Comparison of ENCODE assay signal across 21 cellular contexts in genomic region chr11:122677256-122677655, GRCh38.
"Had no signal": no experiment of that assay in that cellular context is flagged by ENCODE, and none has a peak within 500 bp of the region (broad histone marks: within the 10 kb centered on the region; RNA-seq: fewer than 3 reads in every experiment).

No MANE protein-coding gene starts in this region.

- H3K4me1 ChIP-seq: esophagus muscularis mucosa, prostate gland, suprapubic skin, uterus had no signal

- H3K4me3 ChIP-seq: coronary artery, esophagus muscularis mucosa, hepatocyte, left lung, lung, ovary, prostate gland, suprapubic skin, transverse colon, uterus had no signal

- ATAC-seq: left lung; natural killer cell treated with Interleukin-12 subunit alpha and Interleukin-12 subunit beta and Interleukin-15 and Interleukin-18, amount 100 ng/mL, for 72 hours; right cardiac atrium; stimulated activated naive CD8-positive, alpha-beta T cell treated with anti-CD3 and anti-CD28 coated beads, Interleukin-15, amount 100 ng/mL, for 72 hours had no signal

- H2AFZ ChIP-seq: hepatocyte had no signal

- H3K79me2 ChIP-seq: hepatocyte had no signal

- H3K36me3 ChIP-seq: esophagus muscularis mucosa, left lung, neutrophil, ovary, prostate gland, suprapubic skin, transverse colon, uterus had no signal

- H3K27ac ChIP-seq: coronary artery, esophagus muscularis mucosa, hepatocyte, left lung, neutrophil, ovary, prostate gland, suprapubic skin, transverse colon, uterus had no signal

- H3K27me3 ChIP-seq: esophagus muscularis mucosa, hepatocyte, left lung, neutrophil, ovary, suprapubic skin, transverse colon, uterus had no signal

- H3K9me3 Mint-ChIP-seq: activated CD4-positive, alpha-beta T cell treated with anti-CD3 and anti-CD28 coated beads, Interleukin-2, amount 10 ng/mL, durations not matched to agents 24 days and 14 days; activated naive CD4-positive, alpha-beta T cell treated with anti-CD3 and anti-CD28 coated beads, Interleukin-2, amount 50 U/mL, for 24 hours; immature natural killer cell; natural killer cell treated with Interleukin-12 subunit alpha and Interleukin-12 subunit beta and Interleukin-15 and Interleukin-18, amount 100 ng/mL, for 72 hours; stimulated activated naive CD8-positive, alpha-beta T cell treated with anti-CD3 and anti-CD28 coated beads, Interleukin-15, amount 100 ng/mL, for 72 hours had no signal

- H3K9me3 ChIP-seq: esophagus muscularis mucosa, left lung, neutrophil, ovary, prostate gland, suprapubic skin, transverse colon, uterus had no signal

- H3K36me3 Mint-ChIP-seq: activated naive CD4-positive, alpha-beta T cell treated with anti-CD3 and anti-CD28 coated beads, Interleukin-2, amount 50 U/mL, for 24 hours; natural killer cell treated with Interleukin-12 subunit alpha and Interleukin-12 subunit beta and Interleukin-15 and Interleukin-18, amount 100 ng/mL, for 72 hours had no signal

- H3K4me2 ChIP-seq: hepatocyte had no signal

- DNase-seq: activated CD4-positive, alpha-beta T cell treated with anti-CD3 and anti-CD28 coated beads, Interleukin-2, amount 10 ng/mL, durations not matched to agents 24 days and 14 days; activated gamma-delta T cell treated with Interleukin-2 at 50 U/mL for 16 hours; activated T-cell treated with anti-CD3 and anti-CD28 coated beads, Interleukin-2, amount 50 U/mL, for 1 hour; cerebellar nuclear complex; glutamatergic neuron; immature natural killer cell; left lung; ovary; right cardiac atrium; transverse colon; uterus had no signal

- H3K27me3 Mint-ChIP-seq: activated naive CD4-positive, alpha-beta T cell treated with anti-CD3 and anti-CD28 coated beads, Interleukin-2, amount 50 U/mL, for 24 hours; stimulated activated naive CD8-positive, alpha-beta T cell treated with anti-CD3 and anti-CD28 coated beads, Interleukin-15, amount 100 ng/mL, for 72 hours had no signal
